18 cellular contexts compared by ENCODE assay signal in the genomic region with DNA sequence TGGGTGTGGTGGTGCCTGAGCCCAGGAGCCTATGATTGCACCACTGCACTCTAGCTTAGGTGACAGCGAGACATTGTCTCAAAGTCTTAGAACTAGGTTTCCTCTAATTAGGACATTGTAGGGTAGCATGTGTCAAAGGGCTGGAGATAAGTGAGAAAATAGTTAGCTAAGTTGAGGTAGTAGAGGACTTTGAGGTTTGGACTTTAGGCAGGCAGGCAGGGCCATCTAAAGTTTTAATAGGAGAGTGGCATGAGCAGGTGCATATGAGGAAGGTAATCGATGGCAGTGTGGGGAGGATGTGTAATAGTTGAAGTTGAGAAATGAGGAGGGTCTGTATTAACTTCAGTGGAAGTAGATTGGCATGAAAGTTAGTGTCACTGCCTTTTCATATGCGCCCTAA. TPM values are rescaled to one million over a fixed set of nuclear protein-coding genes. Genes with fewer than 3 reads are reported as not detected.
DNase-seq lines count a peak whose midpoint lies in the region; ATAC-seq and TF ChIP-seq lines count a peak whose summit lies in the region.
"Had no signal": no experiment of that assay in that cellular context is flagged by ENCODE, and none has a peak within 500 bp of the region (broad histone marks: within the 10 kb centered on the region; RNA-seq: fewer than 3 reads in every experiment).

No MANE protein-coding gene starts in this region.

- H3K4me1 ChIP-seq in GM23338 (ENCODE audit: insufficient read depth) = peaks cover 17% of the 10 kb centered on the region
- H3K4me1 ChIP-seq: Peyer's patch had no signal

- peaks cover 79% of the 10 kb centered on the region for H4K20me1 ChIP-seq in GM23338 (replicated peaks; ENCODE audit: insufficient read depth)

- no peak overlapping the region for H3K4me3 ChIP-seq in GM23338
- H3K4me3 ChIP-seq: GM23248, Peyer's patch had no signal

- peak overlapping the region; percentile 42; the same call in 1 of the 2 replicates for H3K4me2 ChIP-seq in GM23338

- H3K36me3 Mint-ChIP-seq in GM23338 (ENCODE audit: low read depth) (peaks cover 12% of the 10 kb centered on the region), T-helper 17 cell (ENCODE audit: low read depth) (peaks cover 3% of the 10 kb centered on the region), neural crest cell (ENCODE audit: low read depth) (peaks cover 4% of the 10 kb centered on the region)

- H3K9me3 Mint-ChIP-seq in GM23338 (no peaks in the 10 kb centered on the region), neural crest cell (no peaks in the 10 kb centered on the region)

- H3K27me3 ChIP-seq in GM23338 (ENCODE audit: insufficient read depth) = no peaks in the 10 kb centered on the region
- H3K27me3 ChIP-seq: Peyer's patch had no signal

- DNase-seq in GM23338 (ENCODE audit: low spot score) (no peak), T-helper 17 cell (no peak), left lobe of liver (ENCODE audit: low spot score) (no peak), neural crest cell (ENCODE audit: low read depth, low spot score) (no peak), Kasumi-1 (lab: John Stamatoyannopoulos, UW) (no peak), NCI-H2171 (lab: John Stamatoyannopoulos, UW) (no peak)
- no peak for DNase-seq in activated T-cell treated with anti-CD3 and anti-CD28 coated beads, Interleukin-2, amount 50 U/mL, for 1 hour
- DNase-seq: AML-193, Caco-2, GF-D8, GM23248, NCI-H1417, NCI-H187 treated with DMSO at 0.1 percent for 48 hours, NCI-H69, Peyer's patch had no signal

- H3K27ac Mint-ChIP-seq in GM23338 (no peak overlapping the region), T-helper 17 cell (peak overlapping the region; percentile 35), neural crest cell (ENCODE audit: unreplicated experiment) (peak overlapping the region; percentile 55)

- H3K27ac ChIP-seq in GM23338 (ENCODE audit: low read depth) = no peak overlapping the region
- H3K27ac ChIP-seq: C4-2B, GM23248, Peyer's patch had no signal

- H3K4me1 Mint-ChIP-seq in GM23338 (peaks cover 33% of the 10 kb centered on the region), T-helper 17 cell (peaks cover 34% of the 10 kb centered on the region), neural crest cell (peaks cover 19% of the 10 kb centered on the region)

- H3K36me3 ChIP-seq in GM23338 (ENCODE audit: insufficient read depth) = no peaks in the 10 kb centered on the region
- H3K36me3 ChIP-seq: Peyer's patch had no signal

- no peaks in the 10 kb centered on the region for H3K9me3 ChIP-seq in T-helper 17 cell (ENCODE audit: control insufficient read depth, low read length, poor library complexity, severe bottlenecking)
- H3K9me3 ChIP-seq: Caco-2, Peyer's patch had no signal

- TF ChIP-seq CTCF in GM23338 (conservative IDR thresholded peaks at IDR 0.05; ENCODE audit: low read depth in 2 of 2) = no peak
- TF ChIP-seq CTCF in neural crest cell (conservative IDR thresholded peaks at IDR 0.05) = no peak

- no peaks in the 10 kb centered on the region for H3K9me2 ChIP-seq in GM23338 (ENCODE audit: insufficient read depth)

- peaks cover 100% of the 10 kb centered on the region for H3K79me2 ChIP-seq in GM23338 (replicated peaks; ENCODE audit: insufficient read depth)

- ATAC-seq in GM23338 = no peak
- no peak for ATAC-seq in T-helper 17 cell
- ATAC-seq in left lobe of liver = peak; percentile 63
- no peak for ATAC-seq in GM21515 (IDR thresholded peaks at IDR 0.05; ENCODE audit: unreplicated experiment)
- ATAC-seq: Right ventricle myocardium inferior had no signal

- H2AFZ ChIP-seq in GM23338 = no peak overlapping the region
- H2AFZ ChIP-seq: GM23248 had no signal

- H3K4me3 Mint-ChIP-seq in GM23338 (no peak overlapping the region), T-helper 17 cell (no peak overlapping the region), neural crest cell (no peak overlapping the region)

- H3F3A ChIP-seq in GM23338 (replicated peaks; ENCODE audit: low read depth) = no peaks in the 10 kb centered on the region

- no peaks in the 10 kb centered on the region for H3K27me3 Mint-ChIP-seq in GM23338 (ENCODE audit: insufficient read depth, low read depth, poor library complexity)
- H3K27me3 Mint-ChIP-seq in T-helper 17 cell = no peaks in the 10 kb centered on the region
- no peaks in the 10 kb centered on the region for H3K27me3 Mint-ChIP-seq in neural crest cell (ENCODE audit: low read depth)

TF ChIP-seq in GM23338, 12 proteins besides CTCF, POLR2A, EP300 and RAD21 (continues in another document):
- no peak for TF ChIP-seq JUNB (IDR thresholded peaks at IDR 0.05; ENCODE audit: unreplicated experiment)
- TF ChIP-seq, protein P1, sequence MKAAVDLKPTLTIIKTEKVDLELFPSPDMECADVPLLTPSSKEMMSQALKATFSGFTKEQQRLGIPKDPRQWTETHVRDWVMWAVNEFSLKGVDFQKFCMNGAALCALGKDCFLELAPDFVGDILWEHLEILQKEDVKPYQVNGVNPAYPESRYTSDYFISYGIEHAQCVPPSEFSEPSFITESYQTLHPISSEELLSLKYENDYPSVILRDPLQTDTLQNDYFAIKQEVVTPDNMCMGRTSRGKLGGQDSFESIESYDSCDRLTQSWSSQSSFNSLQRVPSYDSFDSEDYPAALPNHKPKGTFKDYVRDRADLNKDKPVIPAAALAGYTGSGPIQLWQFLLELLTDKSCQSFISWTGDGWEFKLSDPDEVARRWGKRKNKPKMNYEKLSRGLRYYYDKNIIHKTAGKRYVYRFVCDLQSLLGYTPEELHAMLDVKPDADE (IDR thresholded peaks at IDR 0.05) = no peak
- TF ChIP-seq STAT1 (IDR thresholded peaks at IDR 0.05; ENCODE audit: unreplicated experiment) = no peak
- TF ChIP-seq NANOG (IDR thresholded peaks at IDR 0.05; ENCODE audit: borderline replicate concordance) = no peak
- no peak for TF ChIP-seq POLR2AphosphoS5 (IDR thresholded peaks at IDR 0.05; ENCODE audit: low read depth)
- no peak for TF ChIP-seq ZNF462 (CRISPR knock-in tag; IDR thresholded peaks at IDR 0.05)

RNA-seq across cellular contexts. Expression of gene CNOT6, which starts 21.1 kb away (rescaled TPM):
- total RNA-seq in GM23338 (2014; rRNA removed; shearing (Covaris generic)) = 38.7 and 41.7 TPM in 2 replicates
- 11.4 and 14.6 TPM in 2 replicates for polyA plus RNA-seq in GM23338 (2016; fragmentation: Nextera tagmentation; extraction: Ambion mirVana)
- total RNA-seq in T-helper 17 cell (10 to 100 TPM; 19.0 to 22.0 TPM), left lobe of liver (5.2 TPM), neural crest cell (70.6 and 75.7 TPM in 2 replicates)
